Comparison of ENCODE assay signal across 8 cellular contexts in genomic region chr2:40450066-40450841, GRCh38.
DNase-seq lines count a peak whose midpoint lies in the region; ATAC-seq lines count a peak whose summit lies in the region.

No MANE protein-coding gene starts in this region.

- peaks cover 22% of the 10 kb centered on the region for H3K4me1 Mint-ChIP-seq in stimulated activated naive CD8-positive, alpha-beta T cell treated with anti-CD3 and anti-CD28 coated beads, Interleukin-15, amount 100 ng/mL, for 72 hours

- peak; percentile 34 for ATAC-seq in stimulated activated naive CD8-positive, alpha-beta T cell treated with anti-CD3 and anti-CD28 coated beads, Interleukin-15, amount 100 ng/mL, for 72 hours
- ATAC-seq in GM18511 (IDR thresholded peaks at IDR 0.05; ENCODE audit: unreplicated experiment) (no peak), HG03457 (IDR thresholded peaks at IDR 0.05; ENCODE audit: unreplicated experiment) (no peak), GM18907 (IDR thresholded peaks at IDR 0.05; ENCODE audit: unreplicated experiment) (no peak)

- H3K9me3 Mint-ChIP-seq in stimulated activated naive CD8-positive, alpha-beta T cell treated with anti-CD3 and anti-CD28 coated beads, Interleukin-15, amount 100 ng/mL, for 72 hours: no peaks in the 10 kb centered on the region

- no peak overlapping the region for H3K27ac Mint-ChIP-seq in stimulated activated naive CD8-positive, alpha-beta T cell treated with anti-CD3 and anti-CD28 coated beads, Interleukin-15, amount 100 ng/mL, for 72 hours

- H3K27ac ChIP-seq in angular gyrus (ENCODE audit: low read depth, low read length): peak overlapping the region; percentile 79

- DNase-seq in DMS79 treated with DMSO at 0.1 percent for 48 hours (lab: John Stamatoyannopoulos, UW) (peak; percentile 71), NCI-H1417 treated with DMSO at 0.1 percent for 48 hours (lab: John Stamatoyannopoulos, UW) (peak; percentile 42), kidney tubule cell (ENCODE audit: low spot score) (peak; percentile 43)
- DNase-seq in stimulated activated naive CD8-positive, alpha-beta T cell treated with anti-CD3 and anti-CD28 coated beads, Interleukin-15, amount 100 ng/mL, for 72 hours: no peak

- peak overlapping the region; percentile 72 to 82 for H3K4me3 Mint-ChIP-seq in stimulated activated naive CD8-positive, alpha-beta T cell treated with anti-CD3 and anti-CD28 coated beads, Interleukin-15, amount 100 ng/mL, for 72 hours

- H3K27me3 Mint-ChIP-seq in stimulated activated naive CD8-positive, alpha-beta T cell treated with anti-CD3 and anti-CD28 coated beads, Interleukin-15, amount 100 ng/mL, for 72 hours: peaks cover 51% of the 10 kb centered on the region

Comparison
In these comparisons a context has a peak if more than half of its experiments do, and no peak if none do; other contexts are left out.
1. DNase-seq: peak in DMS79 treated with DMSO at 0.1 percent for 48 hours (single experiment), NCI-H1417 treated with DMSO at 0.1 percent for 48 hours (single experiment) and kidney tubule cell (single experiment); none in stimulated activated naive CD8-positive, alpha-beta T cell treated with anti-CD3 and anti-CD28 coated beads, Interleukin-15, amount 100 ng/mL, for 72 hours (0 of 2).